10 cellular contexts compared by ENCODE assay signal in the genomic region with DNA sequence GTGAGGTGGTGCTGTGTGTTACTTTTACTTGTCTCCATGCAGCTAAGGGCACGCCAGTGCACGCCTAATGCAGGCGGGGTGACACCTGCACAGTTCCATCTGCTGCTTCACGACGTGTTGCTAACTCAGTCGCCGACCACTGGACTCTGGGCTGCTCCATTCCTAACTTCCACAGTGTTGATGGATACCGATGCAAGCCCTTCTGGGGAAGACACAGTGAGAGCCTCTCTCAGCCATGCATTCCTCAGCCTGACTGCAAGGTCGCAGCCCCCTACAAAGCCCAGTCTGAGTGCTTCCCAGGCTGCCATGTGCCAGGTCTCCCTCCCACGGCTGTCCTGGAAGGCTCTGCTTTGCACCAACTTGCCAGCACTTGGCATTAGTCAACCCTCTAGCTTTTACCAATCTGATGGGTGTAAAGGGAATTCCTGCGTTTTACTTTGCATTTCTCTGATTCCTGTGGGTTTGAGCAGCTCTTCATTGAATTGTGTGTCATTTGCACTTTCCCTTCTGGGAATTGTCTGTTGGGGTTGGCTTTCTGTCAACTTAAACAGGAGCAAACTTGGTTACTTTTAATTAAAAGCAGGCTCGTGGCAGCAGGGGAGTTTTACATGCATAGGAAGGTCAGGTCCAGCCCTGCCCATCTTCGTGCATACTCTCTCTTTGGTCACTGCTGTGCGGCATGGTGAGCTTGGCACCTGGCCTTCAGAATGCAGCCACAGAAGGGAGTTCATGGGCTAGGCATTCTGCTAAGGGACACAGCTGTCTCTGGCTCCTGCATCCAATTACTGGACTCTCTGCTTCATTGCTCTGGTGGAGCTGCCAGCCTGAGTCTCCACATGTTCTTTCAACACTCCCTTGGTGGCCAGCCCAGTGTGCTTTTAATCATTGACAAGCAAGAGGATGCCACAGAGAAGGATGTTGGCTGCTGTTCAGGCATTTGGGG. TPM values are rescaled to one million over a fixed set of nuclear protein-coding genes. Genes with fewer than 3 reads are reported as not detected.
DNase-seq lines count a peak whose midpoint lies in the region; ATAC-seq, FAIRE-seq and TF ChIP-seq lines count a peak whose summit lies in the region.
"Had no signal": no experiment of that assay in that cellular context is flagged by ENCODE, and none has a peak within 500 bp of the region (broad histone marks: within the 10 kb centered on the region; RNA-seq: fewer than 3 reads in every experiment).

No MANE protein-coding gene starts in this region.

- H3K36me3 Mint-ChIP-seq in WTC11: peaks cover 14% of the 10 kb centered on the region
- peaks cover 0 to 26% (median 0%) of the 10 kb centered on the region in 3 donors for H3K36me3 Mint-ChIP-seq in naive thymus-derived CD8-positive, alpha-beta T cell

- no peaks in the 10 kb centered on the region for H3K9me3 ChIP-seq in keratinocyte (ENCODE audit: control insufficient read depth, low read depth, low read length)
- H3K9me3 ChIP-seq: ovary had no signal

- peak; percentile 86 for DNase-seq in HCEC 1CT
- peak; percentile 11 for DNase-seq in WTC11 (ENCODE audit: low spot score)
- peak; percentile 50 for DNase-seq in keratinocyte (ENCODE audit: low read depth, low spot score)
- DNase-seq in stromal cell of bone marrow (ENCODE audit: low read depth): peak; percentile 87
- no peak for DNase-seq in naive thymus-derived CD8-positive, alpha-beta T cell
- DNase-seq: ovary had no signal

- peak overlapping the region; percentile 24 for H3K9ac ChIP-seq in keratinocyte (ENCODE audit: control insufficient read depth, extremely low read depth, insufficient read depth, low read length)

- dilution Hi-C loops in keratinocyte (cut with MboI; ENCODE audit: extremely low pct_ligation_motif_present, low sequenced_read_pairs): no loop called here

- H3K4me1 ChIP-seq in keratinocyte (ENCODE audit: control insufficient read depth, extremely low read depth, insufficient read depth, low read length): peaks cover 41% of the 10 kb centered on the region

- H3K4me3 ChIP-seq in keratinocyte (ENCODE audit: control insufficient read depth in 2 of 3, extremely low read depth in 1 of 3, insufficient read depth in 2 of 3, low read depth in 1 of 3, low read length in 3 of 3): peak overlapping the region in 2 of 3 experiments; percentile 7 to 41
- H3K4me3 ChIP-seq: ovary had no signal

- peaks cover 10% of the 10 kb centered on the region for H3K4me1 Mint-ChIP-seq in WTC11
- H3K4me1 Mint-ChIP-seq in naive thymus-derived CD8-positive, alpha-beta T cell: no peaks in the 10 kb centered on the region

- no peak overlapping the region for H3K4me3 Mint-ChIP-seq in WTC11
- no peak overlapping the region for H3K4me3 Mint-ChIP-seq in naive thymus-derived CD8-positive, alpha-beta T cell

- peak overlapping the region; percentile 75 for H3K4me2 ChIP-seq in keratinocyte (ENCODE audit: control insufficient read depth, extremely low read depth, insufficient read depth, low read depth, low read length)

- peak; percentile 88 for FAIRE-seq in keratinocyte (lab: Jason Lieb, UNC)
- FAIRE-seq: GM19239 had no signal

- H3K9me1 ChIP-seq in keratinocyte (ENCODE audit: control insufficient read depth, extremely low read depth, insufficient read depth, low read length): no peaks in the 10 kb centered on the region

- ATAC-seq in WTC11 (peak; percentile 41; the same call in 1 of the 2 replicates), GM18519 (IDR thresholded peaks at IDR 0.05; ENCODE audit: low FRiP score, unreplicated experiment) (no peak), GM18907 (IDR thresholded peaks at IDR 0.05; ENCODE audit: unreplicated experiment) (no peak)
- ATAC-seq in naive thymus-derived CD8-positive, alpha-beta T cell: no peak

- POLR2A ChIA-PET in WTC11 (lab: Charles Lee): no interaction called here
- POLR2A ChIA-PET in naive thymus-derived CD8-positive, alpha-beta T cell (lab: Charles Lee): no interaction called here

- H3K9me3 Mint-ChIP-seq in WTC11: peaks cover 33% of the 10 kb centered on the region
- H3K9me3 Mint-ChIP-seq in naive thymus-derived CD8-positive, alpha-beta T cell: peaks cover 11 to 38% (median 34%) of the 10 kb centered on the region in 9 donors

- no peaks in the 10 kb centered on the region for H3K27me3 ChIP-seq in keratinocyte (ENCODE audit: control insufficient read depth, extremely low read depth, insufficient read depth, low read length)
- H3K27me3 ChIP-seq: ovary had no signal

- 0 out of 2 replicates have a peak overlapping the region, but pooled peaks have one; percentile 21 for H3K27ac Mint-ChIP-seq in WTC11
- no peak overlapping the region for H3K27ac Mint-ChIP-seq in naive thymus-derived CD8-positive, alpha-beta T cell

- H3K79me2 ChIP-seq in keratinocyte (ENCODE audit: control insufficient read depth, insufficient read depth, low read length): no peaks in the 10 kb centered on the region

- TF ChIP-seq CTCF in WTC11 (IDR thresholded peaks at IDR 0.05): no peak
- TF ChIP-seq CTCF in keratinocyte (optimal IDR thresholded peaks at IDR 0.05 in 1 of 3, IDR thresholded peaks at IDR 0.05 in 1 of 3, conservative IDR thresholded peaks at IDR 0.05 in 1 of 3; ENCODE audit: extremely low read depth in 1 of 3, insufficient read depth in 2 of 3, low read length in 3 of 3): no peak

- peak overlapping the region; percentile 75 for H2AFZ ChIP-seq in keratinocyte (ENCODE audit: control insufficient read depth, low read length)

- no peaks in the 10 kb centered on the region for H3K36me3 ChIP-seq in keratinocyte (ENCODE audit: control insufficient read depth in 2 of 2, extremely low read depth in 1 of 2, insufficient read depth in 2 of 2, low read length in 2 of 2)
- H3K36me3 ChIP-seq: ovary had no signal

- CTCF ChIA-PET in WTC11 (lab: Charles Lee): interaction anchor here (1.2 kb wide), 1 partner anchor 57 kb away, joined by 3 read pairs; no protein-coding TSS in a partner anchor

- peaks cover 27% of the 10 kb centered on the region for H3K27me3 Mint-ChIP-seq in WTC11 (ENCODE audit: low read depth)
- H3K27me3 Mint-ChIP-seq in naive thymus-derived CD8-positive, alpha-beta T cell: peaks cover 2 to 21% (median 9%) of the 10 kb centered on the region in 5 donors

- no peaks in the 10 kb centered on the region for H4K20me1 ChIP-seq in keratinocyte (ENCODE audit: control insufficient read depth, extremely low read depth, insufficient read depth, low read length)

- H3K27ac ChIP-seq in keratinocyte (ENCODE audit: control insufficient read depth, insufficient read depth, low read length): peak overlapping the region; percentile 46
- H3K27ac ChIP-seq: ovary had no signal

TF ChIP-seq in WTC11, 78 proteins besides CTCF, POLR2A, EP300 and RAD21:
- TF ChIP-seq, protein P1, sequence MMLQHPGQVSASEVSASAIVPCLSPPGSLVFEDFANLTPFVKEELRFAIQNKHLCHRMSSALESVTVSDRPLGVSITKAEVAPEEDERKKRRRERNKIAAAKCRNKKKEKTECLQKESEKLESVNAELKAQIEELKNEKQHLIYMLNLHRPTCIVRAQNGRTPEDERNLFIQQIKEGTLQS (CRISPR knock-in tag; conservative IDR thresholded peaks at IDR 0.05): no peak
- TF ChIP-seq NR1H2 (CRISPR knock-in tag; IDR thresholded peaks at IDR 0.05): no peak
- TF ChIP-seq IRF2 (CRISPR knock-in tag; IDR thresholded peaks at IDR 0.05; ENCODE audit: borderline replicate concordance, low read depth): no peak
- no peak for TF ChIP-seq MYBL2 (CRISPR knock-in tag; IDR thresholded peaks at IDR 0.05)
- no peak for TF ChIP-seq TP53 (CRISPR knock-in tag; IDR thresholded peaks at IDR 0.05)
- no peak for TF ChIP-seq KAT7 (CRISPR knock-in tag; IDR thresholded peaks at IDR 0.05; ENCODE audit: borderline replicate concordance)

RNA-seq across cellular contexts. Expression of a gene that starts 34.6 kb away (rescaled TPM):
- 57.5 to 69.3 TPM (median 64.8 TPM) in 3 replicates for total RNA-seq in WTC11 (2021)
- polyA plus RNA-seq in keratinocyte: 0.22 to 0.57 TPM (median 0.41 TPM) in 3 replicates
- 0.87 TPM for polyA plus RNA-seq in keratinocyte (2011; ENCODE audit: low read depth)
- 0.44 and 0.45 TPM in 2 replicates for polyA plus RNA-seq in keratinocyte (2011; cell fraction: cytosol; rRNA removed)
- polyA plus RNA-seq in keratinocyte (2011; cell fraction: nucleus; rRNA removed): 2.0 and 2.4 TPM in 2 replicates
- polyA plus RNA-seq in keratinocyte (2012; ENCODE audit: low replicate concordance): 0.73 and 1.1 TPM in 2 replicates
- 2.3 to 4.3 TPM (median 3.3 TPM) in 3 replicates for polyA minus RNA-seq in keratinocyte
- polyA minus RNA-seq in keratinocyte (2011; cell fraction: cytosol; rRNA and poly(A)+ RNA removed): 4.0 TPM
- 5.6 and 7.8 TPM in 2 replicates for polyA minus RNA-seq in keratinocyte (2011; cell fraction: nucleus; rRNA and poly(A)+ RNA removed)
- not detected for total RNA-seq in naive thymus-derived CD8-positive, alpha-beta T cell
- polyA plus RNA-seq in naive thymus-derived CD8-positive, alpha-beta T cell: not detected
- total RNA-seq: T-helper 1 cell treated with Interleukin-12 subunit alpha and Interleukin-12 subunit beta and Interleukin-4 antibody, amounts not matched to agents 30 ng/mL and 1 ng/mL, for 36 hours had no signal

Comparison
In these comparisons a context has a peak if more than half of its experiments do, and no peak if none do; other contexts are left out.
1. DNase-seq: peak in HCEC 1CT (single experiment), WTC11 (single experiment), keratinocyte (single experiment) and stromal cell of bone marrow (single experiment); none in naive thymus-derived CD8-positive, alpha-beta T cell (0 of 10).
2. RNA of a gene that starts 34.6 kb away (total RNA-seq): 57.5 to 69.3 TPM in WTC11; not detected in naive thymus-derived CD8-positive, alpha-beta T cell; every median in the first group is over 10 times any median in the second.